In the genomic region with DNA sequence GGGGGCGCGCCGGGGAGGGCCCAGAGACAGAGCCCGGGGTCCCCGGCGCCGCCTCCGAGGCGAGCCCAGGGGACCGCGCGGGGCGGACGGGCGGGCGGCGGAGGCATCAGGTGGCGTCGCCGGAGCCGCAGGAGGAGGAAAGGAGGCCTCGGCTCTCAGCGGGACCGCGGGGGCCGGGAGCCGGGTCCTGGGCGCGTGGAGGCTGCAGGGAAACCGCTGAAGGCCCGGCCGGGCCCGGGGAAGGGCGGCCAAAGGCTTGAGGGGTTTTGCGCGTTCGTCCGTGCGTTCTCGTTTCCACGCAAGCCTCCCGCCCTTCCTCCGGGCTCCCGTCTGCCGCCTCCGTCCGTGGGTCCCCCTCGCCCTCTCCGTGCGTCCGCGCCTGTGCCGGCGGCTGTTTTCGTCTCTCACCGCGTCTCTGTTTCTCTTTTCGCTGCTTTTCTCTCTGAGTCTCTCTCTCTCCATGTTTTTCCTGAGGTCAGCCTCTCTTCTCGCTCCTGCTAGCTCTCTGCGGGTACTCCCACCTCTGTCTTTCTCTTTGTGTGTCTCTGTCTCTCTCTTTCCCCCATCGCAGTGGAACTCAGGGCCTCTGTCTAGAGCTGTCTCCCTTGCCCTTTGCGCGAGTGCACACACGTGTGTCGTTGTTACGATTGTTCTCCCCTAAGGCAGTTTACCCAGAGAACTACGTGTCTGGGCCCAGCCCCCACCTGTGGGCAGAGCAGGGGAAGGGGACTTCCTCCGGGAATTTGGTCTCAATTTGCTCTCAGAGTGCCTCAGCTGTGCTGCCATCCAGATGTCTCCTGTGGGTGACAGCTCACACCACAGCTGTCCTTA, we compare ENCODE assay signal across 8 cellular contexts. TPM values are rescaled to one million over a fixed set of nuclear protein-coding genes. Genes with fewer than 3 reads are reported as not detected.
DNase-seq lines count a peak whose midpoint lies in the region; ATAC-seq and TF ChIP-seq lines count a peak whose summit lies in the region.

No MANE protein-coding gene starts in this region.

- H3K9me3 Mint-ChIP-seq in naive B cell = peaks cover 0 to 2% (median 0%) of the 10 kb centered on the region in 7 donors

- peak in 1 of 8 donors; percentile 9 for ATAC-seq in heart right ventricle
- no peak for ATAC-seq in left cardiac atrium
- ATAC-seq in naive B cell (ENCODE audit: low read depth in 2 of 2) = peak in 1 of 2 donors; percentile 1
- no peak for ATAC-seq in HG02981 (IDR thresholded peaks at IDR 0.05; ENCODE audit: unreplicated experiment)

- DNase-seq in heart right ventricle = no peak
- no peak for DNase-seq in left cardiac atrium
- no peak for DNase-seq in ascending aorta (ENCODE audit: low spot score in 2 of 2)
- no peak for DNase-seq in naive B cell
- DNase-seq in NCI-H345 treated with DMSO at 0.1 percent for 48 hours (lab: John Stamatoyannopoulos, UW; ENCODE audit: unreplicated experiment) = no peak
- no peak for DNase-seq in H4 (ENCODE audit: low spot score)
- DNase-seq in NCI-H524 treated with DMSO at 0.1 percent for 48 hours (lab: John Stamatoyannopoulos, UW) = no peak

- H3K36me3 Mint-ChIP-seq in naive B cell = peaks cover 23 to 32% of the 10 kb centered on the region in 2 donors

- H3K36me3 ChIP-seq in heart right ventricle (peaks cover 0 to 8% (median 0%) of the 10 kb centered on the region in 9 donors), ascending aorta (no peaks in the 10 kb centered on the region)

- no peaks in the 10 kb centered on the region for H3K9me3 ChIP-seq in heart right ventricle
- H3K9me3 ChIP-seq in ascending aorta = no peaks in the 10 kb centered on the region

- H3K4me1 ChIP-seq in heart right ventricle (peaks cover 7 to 30% (median 25%) of the 10 kb centered on the region in 9 donors), ascending aorta (peaks cover 0 to 6% of the 10 kb centered on the region in 2 donors)

- peaks cover 52 to 61% (median 55%) of the 10 kb centered on the region in 3 donors for H3K4me1 Mint-ChIP-seq in naive B cell

- H3K4me3 ChIP-seq in heart right ventricle (peak overlapping the region in 9 of 10 donors; percentile 9 to 59 (median 43)), ascending aorta (peak overlapping the region; percentile 50 to 59)

- WGBS in heart right ventricle, 2 donors = 8 to 10% methylated on average over 50 to 68 of the region's 68 CpGs

- H3K27ac ChIP-seq in heart right ventricle (no peak overlapping the region), ascending aorta (no peak overlapping the region)

- no peak for TF ChIP-seq CTCF in heart right ventricle (IDR thresholded peaks at IDR 0.05)
- no peak for TF ChIP-seq CTCF in ascending aorta (IDR thresholded peaks at IDR 0.05)

- peaks cover 0 to 1% (median 0%) of the 10 kb centered on the region in 3 donors for H3K27me3 Mint-ChIP-seq in naive B cell

- H3K4me3 Mint-ChIP-seq in naive B cell = peak overlapping the region; percentile 89 to 100 (median 99)

- intact Hi-C loops in heart right ventricle (cut with DNase I) = no loop called here
- intact Hi-C loops in left cardiac atrium (cut with DNase I) = no loop called here
- intact Hi-C loops in ascending aorta (cut with DNase I) = no loop called here

- peaks cover 32 to 92% (median 87%) of the 10 kb centered on the region in 7 donors for H3K27me3 ChIP-seq in heart right ventricle
- peaks cover 10% of the 10 kb centered on the region for H3K27me3 ChIP-seq in ascending aorta

- peak overlapping the region; percentile 78 to 98 (median 96) for H3K27ac Mint-ChIP-seq in naive B cell

RNA-seq across cellular contexts. Expression of a gene that starts 2.1 kb away (rescaled TPM):
- total RNA-seq in heart right ventricle (1 to 10 TPM in 2 of 10 donors, under 1 TPM in 7, not detected in 1; 0.05 to 3.6 (median 0.32) TPM), left cardiac atrium (1 to 10 TPM in 1 of 2 donors, under 1 TPM in 1; 0.65 to 1.6 TPM), ascending aorta (1.3 TPM)
- polyA plus RNA-seq in heart right ventricle (under 1 TPM; 0.04 to 0.15 TPM), naive B cell (ENCODE audit: low read depth in 6 of 6) (10 to 100 TPM; 20.8 to 45.7 (median 34.9) TPM)
- total RNA-seq in H4 (2014; rRNA removed; shearing (Covaris generic)) = not detected in 2 replicates
